ENCODE assay signal across 13 cellular contexts in genomic region chr17:37221865-37222264, GRCh38.
"Had no signal": no experiment of that assay in that cellular context is flagged by ENCODE, and none has a peak within 500 bp of the region (broad histone marks: within the 10 kb centered on the region; RNA-seq: fewer than 3 reads in every experiment).

No MANE protein-coding gene starts in this region.

- H3K9me3 ChIP-seq: esophagus squamous epithelium, gastrocnemius medialis, ovary, testis had no signal

- H3K4me3 Mint-ChIP-seq: stimulated activated naive CD8-positive, alpha-beta T cell treated with anti-CD3 and anti-CD28 coated beads, Interleukin-15, amount 100 ng/mL, for 72 hours; T-cell had no signal

- H3K27ac Mint-ChIP-seq: T-cell had no signal

- H3K4me1 ChIP-seq: esophagus squamous epithelium, gastrocnemius medialis, testis had no signal

- ATAC-seq: gastrocnemius medialis; left ventricle myocardium superior; stimulated activated naive CD8-positive, alpha-beta T cell treated with anti-CD3 and anti-CD28 coated beads, Interleukin-15, amount 100 ng/mL, for 72 hours; T-cell had no signal

- DNase-seq: activated CD4-positive, alpha-beta T cell treated with anti-CD3 and anti-CD28 coated beads, Interleukin-2, amount 50 U/mL, for 1 hour; activated naive CD4-positive, alpha-beta T cell treated with anti-CD3 and anti-CD28 coated beads, Interleukin-2, amount 50 U/mL, for 16 hours; amniotic stem cell; dorsolateral prefrontal cortex; esophagus squamous epithelium; gastrocnemius medialis; left ventricle myocardium superior; mesenchymal stem cell; ovary; stimulated activated CD4-positive, alpha-beta T cell treated with anti-CD3 and anti-CD28 coated beads, Interleukin-4, amount 100 ng/mL, for 24 hours; stimulated activated naive CD8-positive, alpha-beta T cell treated with anti-CD3 and anti-CD28 coated beads, Interleukin-15, amount 100 ng/mL, for 72 hours; T-cell; testis had no signal

- H3K4me1 Mint-ChIP-seq: T-cell had no signal

- H3K27me3 Mint-ChIP-seq: stimulated activated naive CD8-positive, alpha-beta T cell treated with anti-CD3 and anti-CD28 coated beads, Interleukin-15, amount 100 ng/mL, for 72 hours; T-cell had no signal

- H3K36me3 ChIP-seq: ovary had no signal

- H3K4me3 ChIP-seq: dorsolateral prefrontal cortex, esophagus squamous epithelium, gastrocnemius medialis, ovary, testis had no signal

- H3K27ac ChIP-seq: esophagus squamous epithelium, gastrocnemius medialis, ovary, testis had no signal

- H3K27me3 ChIP-seq: dorsolateral prefrontal cortex, esophagus squamous epithelium, gastrocnemius medialis, ovary, testis had no signal
